8 cellular contexts compared by ENCODE assay signal in the genomic region with DNA sequence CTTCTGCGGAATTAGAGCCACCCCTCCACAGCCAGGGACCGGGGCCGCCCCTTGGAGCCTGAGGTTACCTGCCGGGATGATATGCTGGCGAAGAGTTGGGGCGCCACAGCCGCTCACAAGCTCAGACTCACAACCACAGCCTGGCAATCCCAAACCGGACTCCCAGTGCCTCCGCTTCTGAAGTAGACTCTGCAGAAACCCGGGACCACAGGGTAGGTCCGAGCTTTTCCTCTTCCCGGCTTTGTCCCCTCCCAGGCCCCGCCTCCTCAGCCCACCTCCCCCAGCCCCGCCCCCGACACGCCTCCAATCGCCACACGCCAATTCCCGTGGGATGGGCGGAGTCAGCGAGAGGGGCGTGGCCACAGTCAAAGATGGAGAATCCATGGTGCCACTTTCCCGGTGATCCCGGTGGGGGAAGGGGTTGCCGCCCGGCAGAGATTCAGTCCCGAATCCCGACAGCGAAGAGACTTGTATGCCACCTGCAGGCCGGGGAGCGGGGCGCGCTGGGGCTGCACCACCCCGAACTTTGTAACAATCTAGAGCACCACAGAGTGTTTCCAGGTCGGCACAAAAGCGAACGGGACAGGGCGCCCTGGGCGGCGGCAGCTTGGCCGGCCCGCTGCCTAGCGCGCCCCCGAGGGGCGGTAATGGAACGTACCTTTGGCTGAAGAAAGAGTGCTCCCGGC. TPM values are rescaled to one million over a fixed set of nuclear protein-coding genes. Genes with fewer than 3 reads are reported as not detected.
A peak's percentile ranks its signal among the peaks of the same experiment; 100 is the strongest.
DNase-seq lines count a peak whose midpoint lies in the region; ATAC-seq lines count a peak whose summit lies in the region.

Gene IDH1, minus strand, starts transcription at position 201 of the 686 bp plus-strand sequence. CDS start 3,520 bp downstream, outside the sequence.

- ATAC-seq in GM19035 (IDR thresholded peaks at IDR 0.05; ENCODE audit: unreplicated experiment) (peak; percentile 63), HG03354 (IDR thresholded peaks at IDR 0.05; ENCODE audit: poor library complexity, severe bottlenecking, unreplicated experiment) (peak; percentile 75)

- DNase-seq in Ammon's horn (ENCODE audit: low spot score) (peak; percentile 98), NCI-H460 (ENCODE audit: extremely low read depth, low read depth) (peak; percentile 99), cerebellum (ENCODE audit: low spot score) (peak; percentile 97), kidney tubule cell (ENCODE audit: low spot score) (peak; percentile 94)
- peak; percentile 82 for DNase-seq in activated CD4-positive, alpha-beta T cell treated with anti-CD3 and anti-CD28 coated beads for 1 hour
- peak; percentile 93 to 98 (median 96) for DNase-seq in stimulated activated CD4-positive, alpha-beta T cell treated with anti-CD3 and anti-CD28 coated beads, Interleukin-1b, Interleukin-23, amount 100 ng/mL, for 24 hours (ENCODE audit: low read depth in 4 of 4, low spot score in 1 of 4)

RNA-seq across cellular contexts. Expression of gene IDH1, which starts in this region (rescaled TPM):
- total RNA-seq in NCI-H460 (2014; rRNA removed; shearing (Covaris generic)) = 867 and 937 TPM in 2 replicates
- 412 and 561 TPM in 2 replicates for polyA plus RNA-seq in NCI-H460 (2014; cell fraction: nucleus; rRNA removed)
- total RNA-seq in cerebellum = 109 TPM

Comparison
In these comparisons a context has a peak if more than half of its experiments do, and no peak if none do; other contexts are left out.
1. Peak in every context shown above with its lines: DNase-seq and ATAC-seq.